In genomic region chr13:106815545-106815944, GRCh38 we compare ENCODE assay signal across 21 cellular contexts.
"Had no signal": no experiment of that assay in that cellular context is flagged by ENCODE, and none has a peak within 500 bp of the region (broad histone marks: within the 10 kb centered on the region; RNA-seq: fewer than 3 reads in every experiment).

No MANE protein-coding gene starts in this region.

- H3K4me3 ChIP-seq: body of pancreas, SJSA1 had no signal

- ATAC-seq: activated CD8-positive, alpha-beta T cell treated with anti-CD3 and anti-CD28 coated beads, Interleukin-2, amount 10 ng/mL, durations not matched to agents 7 days and 5 days; body of pancreas; Panc1 had no signal

- H3K36me3 ChIP-seq: SJSA1 had no signal

- H3K4me1 ChIP-seq: body of pancreas, SJSA1 had no signal

- H3K9me3 ChIP-seq: body of pancreas, SJSA1 had no signal

- H3K27me3 ChIP-seq: body of pancreas, SJSA1 had no signal

- H3K27ac ChIP-seq: body of pancreas, SJSA1 had no signal

- DNase-seq: activated CD4-positive, alpha-beta T cell treated with anti-CD3 and anti-CD28 coated beads for 48 hours; activated CD4-positive, alpha-beta T cell treated with anti-CD3 and anti-CD28 coated beads, Interleukin-2, amount 50 U/mL, for 4 hours; activated CD4-positive, CD25-positive, alpha-beta regulatory T cell treated with anti-CD3 and anti-CD28 coated beads, Interleukin-2, amount 50 U/mL, for 72 hours; activated CD8-positive, alpha-beta memory T cell treated with anti-CD3 and anti-CD28 coated beads, Interleukin-2, amount 50 U/mL, for 48 hours; activated CD8-positive, alpha-beta T cell treated with anti-CD3 and anti-CD28 coated beads, Interleukin-2, amount 10 ng/mL, durations not matched to agents 7 days and 5 days; activated T-cell treated with anti-CD3 and anti-CD28 coated beads, Interleukin-2, amount 50 U/mL, for 1 hour; aorta; body of pancreas; KG1; NCI-H1092; NCI-H1417; NCI-H1930; NCI-H2171; NCI-H2227 treated with DMSO at 0.1 percent for 48 hours; NCI-H446 treated with DMSO at 0.1 percent for 48 hours; NCI-H524 treated with DMSO at 0.1 percent for 48 hours; NCI-H774; Right ventricle myocardium superior; RPMI8226 had no signal
